ENCODE assay signal across 9 cellular contexts in the genomic region with DNA sequence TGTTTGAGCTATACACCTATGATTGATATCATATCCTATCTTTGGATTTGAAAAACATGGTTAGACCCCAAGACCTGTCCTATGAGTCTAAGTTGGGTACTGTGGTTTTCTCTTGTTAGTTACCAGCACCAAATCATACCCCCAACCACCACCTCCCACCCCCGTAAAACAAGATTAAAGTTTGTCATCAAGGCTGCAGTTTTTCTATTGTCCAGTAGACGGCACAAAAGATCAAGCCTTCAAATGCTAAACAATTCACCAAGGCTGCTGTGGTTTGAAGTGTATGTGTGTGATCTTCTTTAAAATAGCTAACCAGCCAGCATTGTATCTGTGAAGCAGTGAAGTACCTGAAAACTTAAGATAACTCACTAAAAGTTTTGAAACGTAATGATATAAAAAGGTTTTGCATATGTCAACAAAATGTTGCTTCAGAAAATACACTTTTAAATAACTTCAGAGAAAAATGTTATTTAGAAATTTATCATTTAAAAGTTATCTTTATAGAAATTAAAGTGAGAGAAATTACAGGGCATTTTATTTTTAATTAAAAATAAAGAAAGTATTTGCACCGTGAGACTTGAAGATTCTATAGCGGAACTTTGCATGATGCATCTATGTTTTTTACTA. TPM values are rescaled to one million over a fixed set of nuclear protein-coding genes. Genes with fewer than 3 reads are reported as not detected.
A peak's percentile ranks its signal among the peaks of the same experiment; 100 is the strongest.
DNase-seq lines count a peak whose midpoint lies in the region; ATAC-seq and TF ChIP-seq lines count a peak whose summit lies in the region.
"Had no signal": no experiment of that assay in that cellular context is flagged by ENCODE, and none has a peak within 500 bp of the region (broad histone marks: within the 10 kb centered on the region; RNA-seq: fewer than 3 reads in every experiment).

No MANE protein-coding gene starts in this region.

- H3K4me2 ChIP-seq in Loucy (ENCODE audit: low read depth, low read length, poor library complexity, severe bottlenecking), result no peak overlapping the region

- DNase-seq in cardiac muscle cell (ENCODE audit: low read depth in 1 of 2, low spot score in 1 of 2) (peak; percentile 78 to 80), Right ventricle myocardium inferior (ENCODE audit: missing footprints) (no peak), SJCRH30 (peak; percentile 28 to 80), fibroblast of peridontal ligament (ENCODE audit: extremely low read depth) (peak; percentile 67), retina (peak; percentile 71), mesenteric fat pad (ENCODE audit: low spot score) (no peak)

- no peaks in the 10 kb centered on the region for H3F3A ChIP-seq in Loucy (ENCODE audit: low read depth)

- H3K4me3 ChIP-seq in cardiac muscle cell (peak overlapping the region; percentile 10), Loucy (ENCODE audit: low read length, poor library complexity, severe bottlenecking) (no peak overlapping the region), SJCRH30 (no peak overlapping the region)

- no peak overlapping the region for H3K9ac ChIP-seq in Loucy (ENCODE audit: low read depth, low read length, poor library complexity, severe bottlenecking)

- no peak for ATAC-seq in Right ventricle myocardium inferior
- no peak for ATAC-seq in GM21786 (IDR thresholded peaks at IDR 0.05; ENCODE audit: unreplicated experiment)

- no peaks in the 10 kb centered on the region for H3K27me3 ChIP-seq in cardiac muscle cell
- H3K27me3 ChIP-seq in Loucy (ENCODE audit: insufficient read depth, low read length, poor library complexity, severe bottlenecking), result no peaks in the 10 kb centered on the region
- no peaks in the 10 kb centered on the region for H3K27me3 ChIP-seq in SJCRH30

- H3K9me2 ChIP-seq in Loucy (replicated peaks; ENCODE audit: low read depth, low read length), result no peaks in the 10 kb centered on the region

- no peak overlapping the region for H2AFZ ChIP-seq in Loucy (ENCODE audit: low read length)

- H3K36me3 ChIP-seq in cardiac muscle cell (no peaks in the 10 kb centered on the region), Loucy (ENCODE audit: insufficient read depth, low read length) (no peaks in the 10 kb centered on the region), SJCRH30 (no peaks in the 10 kb centered on the region)

- intact Hi-C loops in Right ventricle myocardium inferior (cut with DNase I), result loop anchor here (5.0 to 10.0 kb wide), 2 partner anchors 707 to 1606 kb away; no protein-coding TSS in a partner anchor

- H3K27ac ChIP-seq in cardiac muscle cell (peak overlapping the region; percentile 99), SJCRH30 (no peak overlapping the region)

- H3K9me3 ChIP-seq in cardiac muscle cell (ENCODE audit: low read depth) (no peaks in the 10 kb centered on the region), Loucy (ENCODE audit: insufficient read depth, low read depth, low read length) (no peaks in the 10 kb centered on the region), SJCRH30 (replicated peaks) (no peaks in the 10 kb centered on the region)

- peaks cover 34% of the 10 kb centered on the region for H3K4me1 ChIP-seq in cardiac muscle cell (ENCODE audit: low read depth)
- no peaks in the 10 kb centered on the region for H3K4me1 ChIP-seq in Loucy (ENCODE audit: insufficient read depth, low read length, poor library complexity, severe bottlenecking)
- H3K4me1 ChIP-seq in SJCRH30, result no peaks in the 10 kb centered on the region

- TF ChIP-seq CTCF in cardiac muscle cell (IDR thresholded peaks at IDR 0.05; ENCODE audit: low read depth, low read length) (peak; percentile 93), Loucy (conservative IDR thresholded peaks at IDR 0.05; ENCODE audit: low read length) (peak; percentile 92)

- no peaks in the 10 kb centered on the region for H4K20me1 ChIP-seq in Loucy (ENCODE audit: insufficient read depth, low read length, poor library complexity, severe bottlenecking)

- H3K79me2 ChIP-seq in Loucy (ENCODE audit: insufficient read depth, low read length), result no peaks in the 10 kb centered on the region

RNA-seq across cellular contexts. Expression of a gene that starts 5.8 kb away (rescaled TPM):
- total RNA-seq in cardiac muscle cell (92.6 and 115 TPM in 2 replicates), Right ventricle myocardium inferior (40.1 TPM), mesenteric fat pad (31.7 TPM)
- 121 and 149 TPM in 2 replicates for polyA plus RNA-seq in cardiac muscle cell
- 14.3 and 14.7 TPM in 2 replicates for total RNA-seq in SJCRH30 (2014; rRNA removed; shearing (Covaris generic))
- total RNA-seq: activated naive CD4-positive, alpha-beta T cell treated with anti-CD3 and anti-CD28 coated beads, Interleukin-2, amount 50 U/mL, for 72 hours had no signal

Comparison
In these comparisons a context has a peak if more than half of its experiments do, and no peak if none do; other contexts are left out.
1. DNase-seq: peak in cardiac muscle cell (2 of 2), SJCRH30 (2 of 2), fibroblast of peridontal ligament (single experiment) and retina (single experiment); none in Right ventricle myocardium inferior (single experiment) and mesenteric fat pad (single experiment).